In the genomic region with DNA sequence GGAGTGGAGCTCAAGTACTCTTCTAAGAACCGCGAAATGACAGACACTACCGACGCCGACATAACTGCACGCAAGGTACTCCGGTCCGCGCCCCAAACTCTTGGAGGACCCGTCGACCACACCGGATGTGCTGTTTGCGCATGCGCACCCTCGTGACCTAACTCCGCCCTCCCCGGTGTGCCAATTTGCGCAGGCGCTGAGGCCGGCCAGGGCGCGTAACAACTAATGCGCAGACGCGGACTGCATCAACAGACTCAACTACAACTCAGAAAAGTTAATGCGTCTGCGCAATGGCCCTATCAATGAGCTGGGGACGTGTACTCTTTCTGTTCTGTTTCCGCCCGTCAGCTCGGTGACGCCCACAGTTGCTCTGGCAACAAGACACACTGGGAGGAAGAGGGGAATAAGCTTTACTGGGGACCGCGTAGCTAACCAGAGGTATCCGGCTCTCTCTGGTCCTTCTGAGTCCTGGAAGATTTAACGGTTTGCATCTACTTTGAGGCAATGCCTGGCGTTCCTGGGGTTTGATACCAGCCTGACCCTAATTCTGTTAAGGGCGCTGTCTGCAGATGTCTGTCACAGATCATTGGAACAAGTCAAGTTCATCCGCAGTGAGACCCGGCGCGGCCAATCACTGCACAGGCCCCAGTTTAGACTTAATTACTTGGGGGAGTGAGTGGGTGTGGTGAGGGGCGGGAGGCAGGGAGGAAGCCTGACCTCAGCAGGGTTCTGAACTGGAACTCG, we compare ENCODE assay signal across 8 cellular contexts. TPM values are rescaled to one million over a fixed set of nuclear protein-coding genes. Genes with fewer than 3 reads are reported as not detected.
A peak's percentile ranks its signal among the peaks of the same experiment; 100 is the strongest.
DNase-seq lines count a peak whose midpoint lies in the region; ATAC-seq and TF ChIP-seq lines count a peak whose summit lies in the region.

A gene (minus strand): TSS at position 129 of the 744 bp plus-strand sequence. CDS start 67 bp downstream, at position 62.

- no peak for TF ChIP-seq CTCF in GM12864 (IDR thresholded peaks at IDR 0.05; ENCODE audit: low read depth, low read length, missing control alignments)
- no peak for TF ChIP-seq CTCF in osteocyte (IDR thresholded peaks at IDR 0.05)

- no peaks in the 10 kb centered on the region for H3K36me3 ChIP-seq in thymus (ENCODE audit: control insufficient read depth, insufficient read depth)

- WGBS in thymus, result under 1% methylated on average over 44 of the region's 44 CpGs

- no peaks in the 10 kb centered on the region for H3K9me3 ChIP-seq in thymus (ENCODE audit: control insufficient read depth)

- DNase-seq in GM12864 (ENCODE audit: low read depth) (peak; percentile 99), NCI-H1417 (lab: John Stamatoyannopoulos, UW) (peak; percentile 99 to 100 (median 99)), SW 1271 (lab: John Stamatoyannopoulos, UW) (peak; percentile 98 to 99), head of caudate nucleus (peak; percentile 91 to 98 (median 96)), osteocyte (ENCODE audit: extremely low spot score, unreplicated experiment) (peak; percentile 100)
- DNase-seq in activated naive CD8-positive, alpha-beta T cell treated with anti-CD3 and anti-CD28 coated beads, Interleukin-2, amount 50 U/mL, for 16 hours (ENCODE audit: low read depth, low spot score), result peak; percentile 97

- H3K4me1 Mint-ChIP-seq in osteocyte (ENCODE audit: unreplicated experiment), result peaks cover 48% of the 10 kb centered on the region

- H3K4me3 ChIP-seq in GM12864 (ENCODE audit: low read depth, low read length) (peak within 1 kb of the TSS; percentile 61), thymus (ENCODE audit: low read length) (peak within 1 kb of the TSS; percentile 72)

- H3K27me3 Mint-ChIP-seq in osteocyte (ENCODE audit: unreplicated experiment), result peaks cover 26% of the 10 kb centered on the region

- peaks cover 6% of the 10 kb centered on the region for H3K27me3 ChIP-seq in thymus (ENCODE audit: control insufficient read depth, insufficient read depth)

- ATAC-seq in HG02759 (IDR thresholded peaks at IDR 0.05; ENCODE audit: unreplicated experiment), result peak; percentile 93

- H3K4me1 ChIP-seq in thymus (ENCODE audit: control insufficient read depth, insufficient read depth, low read length), result peaks cover 12% of the 10 kb centered on the region

- peak within 1 kb of the TSS; percentile 97 for H3K4me3 Mint-ChIP-seq in osteocyte (ENCODE audit: unreplicated experiment)

- intact Hi-C loops in head of caudate nucleus (cut with DNase I), result loop anchor here (2.0 to 10.0 kb wide), 2 partner anchors 178 to 266 kb away; a partner anchor contains a TSS

- H3K27ac Mint-ChIP-seq in osteocyte (ENCODE audit: unreplicated experiment), result peak within 1 kb of the TSS; percentile 100

- H3K27ac ChIP-seq in thymus (ENCODE audit: low read depth), result peak within 1 kb of the TSS; percentile 97

- no peaks in the 10 kb centered on the region for H3K9me3 Mint-ChIP-seq in osteocyte (ENCODE audit: unreplicated experiment)

- peaks cover 12% of the 10 kb centered on the region for H3K36me3 Mint-ChIP-seq in osteocyte (ENCODE audit: unreplicated experiment)

RNA-seq across cellular contexts. Expression of the gene that starts here (rescaled TPM):
- 220 and 223 TPM in 2 replicates for total RNA-seq in osteocyte
- polyA plus RNA-seq in thymus, result 237 TPM

Comparison
In these comparisons a context has a peak if more than half of its experiments do, and no peak if none do; other contexts are left out.
1. Peak in every context shown above with its lines: DNase-seq, ATAC-seq, H3K4me3 ChIP-seq and H3K27ac ChIP-seq.